Comparison of ENCODE assay signal across 9 cellular contexts in the genomic region with DNA sequence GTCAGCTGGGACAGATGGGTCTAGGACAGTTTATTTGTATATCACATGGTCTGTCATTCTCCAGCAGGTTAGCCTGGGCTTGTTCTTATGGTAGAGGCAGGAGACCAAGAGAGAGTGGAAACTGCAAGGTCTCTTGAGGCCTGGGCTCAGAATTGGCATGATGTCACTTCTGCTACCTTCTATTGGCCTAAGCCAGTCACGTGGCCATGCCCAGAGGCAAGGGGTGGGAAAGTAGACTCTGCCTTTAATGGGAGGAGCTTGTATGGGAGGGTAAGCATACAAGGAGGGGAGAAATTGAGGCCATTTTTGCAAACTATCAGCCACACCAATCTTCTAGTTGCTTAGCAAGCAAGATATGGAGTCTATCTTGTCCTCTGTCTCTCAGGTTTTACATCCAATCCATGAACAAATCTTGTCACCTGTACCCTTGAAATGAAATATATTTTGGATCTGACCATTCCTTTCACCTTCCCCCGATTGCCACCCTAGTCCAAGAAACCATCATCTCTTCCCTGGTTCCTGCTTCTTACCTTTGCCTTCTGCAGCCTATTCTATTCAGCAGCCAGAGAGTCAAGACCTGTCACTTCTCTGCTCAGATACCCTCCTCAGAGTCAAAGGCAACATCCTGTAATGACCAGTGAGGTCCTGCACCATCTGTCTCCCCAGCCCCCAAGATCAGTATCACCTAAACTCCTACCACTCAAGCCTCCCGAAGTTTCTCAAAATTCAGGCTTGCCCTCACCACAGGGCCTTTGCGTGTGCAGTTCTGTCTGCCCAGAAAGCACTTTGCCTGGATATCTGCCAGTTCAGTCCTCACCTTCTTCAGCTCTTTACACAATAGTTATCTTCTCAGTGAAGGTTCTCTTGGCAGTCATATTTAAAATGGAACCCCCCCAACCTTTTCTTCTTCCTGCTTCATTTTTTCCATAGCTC.
DNase-seq lines count a peak whose midpoint lies in the region; ATAC-seq and TF ChIP-seq lines count a peak whose summit lies in the region.
"Had no signal": no experiment of that assay in that cellular context is flagged by ENCODE, and none has a peak within 500 bp of the region (broad histone marks: within the 10 kb centered on the region; RNA-seq: fewer than 3 reads in every experiment).

No MANE protein-coding gene starts in this region.

- no peak overlapping the region for H3K4me3 ChIP-seq in Jurkat, Clone E6-1 (ENCODE audit: low read length)
- H3K4me3 ChIP-seq: lower lobe of right lung, skin epidermis had no signal

- intact Hi-C loops in Right ventricle myocardium superior (cut with DNase I): no loop called here

- TF ChIP-seq POLR2A in erythroblast (IDR thresholded peaks at IDR 0.05; ENCODE audit: low read length): no peak

- DNase-seq in ELR (ENCODE audit: low read depth): peak; percentile 29
- peak; percentile 64 for DNase-seq in Jurkat, Clone E6-1 (ENCODE audit: low read depth, low spot score)
- peak; percentile 50 to 68 for DNase-seq in erythroblast (lab: John Stamatoyannopoulos, UW)
- no peak for DNase-seq in Right ventricle myocardium superior
- DNase-seq in D341Med (ENCODE audit: low spot score): no peak
- DNase-seq: lower lobe of right lung had no signal

- ATAC-seq in GM19463 (IDR thresholded peaks at IDR 0.05; ENCODE audit: unreplicated experiment) (peak; percentile 67), Right ventricle myocardium superior (ENCODE audit: poor library complexity) (no peak), GM21576 (IDR thresholded peaks at IDR 0.05; ENCODE audit: unreplicated experiment) (no peak)
- ATAC-seq: lower lobe of right lung had no signal

Comparison
In these comparisons a context has a peak if more than half of its experiments do, and no peak if none do; other contexts are left out.
1. DNase-seq: peak in ELR (single experiment), Jurkat, Clone E6-1 (single experiment) and erythroblast (2 of 2); none in Right ventricle myocardium superior (single experiment) and D341Med (single experiment).